Comparison of ENCODE assay signal across 1 cellular context in the genomic region with DNA sequence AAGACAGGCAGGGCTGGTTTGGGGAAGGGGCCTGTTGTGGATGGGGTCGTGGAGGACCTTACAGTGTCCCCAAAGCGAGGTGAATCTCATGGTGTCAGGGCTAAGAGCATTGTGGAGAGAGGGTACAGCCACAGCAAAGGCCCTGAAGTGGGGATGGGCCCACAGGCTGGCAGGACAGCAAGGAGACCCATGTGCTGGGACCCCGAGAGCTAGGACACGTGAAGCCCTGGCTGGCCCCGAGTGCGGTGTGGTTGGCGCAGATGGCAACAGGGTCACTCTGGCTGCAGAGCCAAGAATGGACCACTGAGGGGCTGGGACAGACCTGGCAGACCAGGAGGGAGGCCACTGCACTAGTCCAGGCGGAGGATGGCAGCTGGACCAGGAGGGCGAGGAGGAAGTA.
TF ChIP-seq lines count a peak whose summit lies in the region.

No MANE protein-coding gene starts in this region.

TF ChIP-seq in HepG2, 621 proteins besides CTCF, POLR2A, EP300 and RAD21 (continued from another document):
- TF ChIP-seq ZC3H4 (CRISPR knock-in tag; IDR thresholded peaks at IDR 0.05; ENCODE audit: borderline replicate concordance), result peak; percentile 92; the same call in 1 of the 2 replicates
- TF ChIP-seq, protein P1, sequence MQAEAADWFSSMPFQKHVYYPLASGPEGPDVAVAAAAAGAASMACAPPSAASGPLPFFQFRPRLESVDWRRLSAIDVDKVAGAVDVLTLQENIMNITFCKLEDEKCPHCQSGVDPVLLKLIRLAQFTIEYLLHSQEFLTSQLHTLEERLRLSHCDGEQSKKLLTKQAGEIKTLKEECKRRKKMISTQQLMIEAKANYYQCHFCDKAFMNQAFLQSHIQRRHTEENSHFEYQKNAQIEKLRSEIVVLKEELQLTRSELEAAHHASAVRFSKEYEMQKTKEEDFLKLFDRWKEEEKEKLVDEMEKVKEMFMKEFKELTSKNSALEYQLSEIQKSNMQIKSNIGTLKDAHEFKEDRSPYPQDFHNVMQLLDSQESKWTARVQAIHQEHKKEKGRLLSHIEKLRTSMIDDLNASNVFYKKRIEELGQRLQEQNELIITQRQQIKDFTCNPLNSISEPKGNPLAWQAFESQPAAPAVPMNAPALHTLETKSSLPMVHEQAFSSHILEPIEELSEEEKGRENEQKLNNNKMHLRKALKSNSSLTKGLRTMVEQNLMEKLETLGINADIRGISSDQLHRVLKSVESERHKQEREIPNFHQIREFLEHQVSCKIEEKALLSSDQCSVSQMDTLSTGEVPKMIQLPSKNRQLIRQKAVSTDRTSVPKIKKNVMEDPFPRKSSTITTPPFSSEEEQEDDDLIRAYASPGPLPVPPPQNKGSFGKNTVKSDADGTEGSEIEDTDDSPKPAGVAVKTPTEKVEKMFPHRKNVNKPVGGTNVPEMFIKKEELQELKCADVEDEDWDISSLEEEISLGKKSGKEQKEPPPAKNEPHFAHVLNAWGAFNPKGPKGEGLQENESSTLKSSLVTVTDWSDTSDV (CRISPR knock-in tag; IDR thresholded peaks at IDR 0.05), result 0 out of 2 replicates have a peak, but pooled peaks have one; percentile 64
- no peak for TF ChIP-seq ZNF263 (CRISPR knock-in tag; IDR thresholded peaks at IDR 0.05)
- no peak for TF ChIP-seq ZNF720 (CRISPR knock-in tag; IDR thresholded peaks at IDR 0.05)
- 0 out of 2 replicates have a peak, but pooled peaks have one; percentile 15 for TF ChIP-seq SMAD1 (CRISPR knock-in tag; IDR thresholded peaks at IDR 0.05; ENCODE audit: borderline replicate concordance, low read depth)
- no peak for TF ChIP-seq HMG20B (CRISPR knock-in tag; conservative IDR thresholded peaks at IDR 0.05)
- TF ChIP-seq, protein P2, sequence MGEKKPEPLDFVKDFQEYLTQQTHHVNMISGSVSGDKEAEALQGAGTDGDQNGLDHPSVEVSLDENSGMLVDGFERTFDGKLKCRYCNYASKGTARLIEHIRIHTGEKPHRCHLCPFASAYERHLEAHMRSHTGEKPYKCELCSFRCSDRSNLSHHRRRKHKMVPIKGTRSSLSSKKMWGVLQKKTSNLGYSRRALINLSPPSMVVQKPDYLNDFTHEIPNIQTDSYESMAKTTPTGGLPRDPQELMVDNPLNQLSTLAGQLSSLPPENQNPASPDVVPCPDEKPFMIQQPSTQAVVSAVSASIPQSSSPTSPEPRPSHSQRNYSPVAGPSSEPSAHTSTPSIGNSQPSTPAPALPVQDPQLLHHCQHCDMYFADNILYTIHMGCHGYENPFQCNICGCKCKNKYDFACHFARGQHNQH (CRISPR knock-in tag; IDR thresholded peaks at IDR 0.05), result no peak
- TF ChIP-seq ZNF367 (CRISPR knock-in tag; IDR thresholded peaks at IDR 0.05; ENCODE audit: borderline replicate concordance), result no peak
- TF ChIP-seq ZNF326 (CRISPR knock-in tag; IDR thresholded peaks at IDR 0.05; ENCODE audit: borderline replicate concordance), result 0 out of 2 replicates have a peak, but pooled peaks have one; percentile 20
- 0 out of 2 replicates have a peak, but pooled peaks have one; percentile 46 for TF ChIP-seq ZNF572 (CRISPR knock-in tag; IDR thresholded peaks at IDR 0.05)
- TF ChIP-seq KDM1A (CRISPR knock-in tag; IDR thresholded peaks at IDR 0.05), result no peak
- TF ChIP-seq DPF2 (CRISPR knock-in tag; IDR thresholded peaks at IDR 0.05; ENCODE audit: borderline replicate concordance, low read depth), result no peak
- TF ChIP-seq AKAP8 (CRISPR knock-in tag; IDR thresholded peaks at IDR 0.05), result peak; percentile 83; the same call in 1 of the 2 replicates
- TF ChIP-seq, protein P3, sequence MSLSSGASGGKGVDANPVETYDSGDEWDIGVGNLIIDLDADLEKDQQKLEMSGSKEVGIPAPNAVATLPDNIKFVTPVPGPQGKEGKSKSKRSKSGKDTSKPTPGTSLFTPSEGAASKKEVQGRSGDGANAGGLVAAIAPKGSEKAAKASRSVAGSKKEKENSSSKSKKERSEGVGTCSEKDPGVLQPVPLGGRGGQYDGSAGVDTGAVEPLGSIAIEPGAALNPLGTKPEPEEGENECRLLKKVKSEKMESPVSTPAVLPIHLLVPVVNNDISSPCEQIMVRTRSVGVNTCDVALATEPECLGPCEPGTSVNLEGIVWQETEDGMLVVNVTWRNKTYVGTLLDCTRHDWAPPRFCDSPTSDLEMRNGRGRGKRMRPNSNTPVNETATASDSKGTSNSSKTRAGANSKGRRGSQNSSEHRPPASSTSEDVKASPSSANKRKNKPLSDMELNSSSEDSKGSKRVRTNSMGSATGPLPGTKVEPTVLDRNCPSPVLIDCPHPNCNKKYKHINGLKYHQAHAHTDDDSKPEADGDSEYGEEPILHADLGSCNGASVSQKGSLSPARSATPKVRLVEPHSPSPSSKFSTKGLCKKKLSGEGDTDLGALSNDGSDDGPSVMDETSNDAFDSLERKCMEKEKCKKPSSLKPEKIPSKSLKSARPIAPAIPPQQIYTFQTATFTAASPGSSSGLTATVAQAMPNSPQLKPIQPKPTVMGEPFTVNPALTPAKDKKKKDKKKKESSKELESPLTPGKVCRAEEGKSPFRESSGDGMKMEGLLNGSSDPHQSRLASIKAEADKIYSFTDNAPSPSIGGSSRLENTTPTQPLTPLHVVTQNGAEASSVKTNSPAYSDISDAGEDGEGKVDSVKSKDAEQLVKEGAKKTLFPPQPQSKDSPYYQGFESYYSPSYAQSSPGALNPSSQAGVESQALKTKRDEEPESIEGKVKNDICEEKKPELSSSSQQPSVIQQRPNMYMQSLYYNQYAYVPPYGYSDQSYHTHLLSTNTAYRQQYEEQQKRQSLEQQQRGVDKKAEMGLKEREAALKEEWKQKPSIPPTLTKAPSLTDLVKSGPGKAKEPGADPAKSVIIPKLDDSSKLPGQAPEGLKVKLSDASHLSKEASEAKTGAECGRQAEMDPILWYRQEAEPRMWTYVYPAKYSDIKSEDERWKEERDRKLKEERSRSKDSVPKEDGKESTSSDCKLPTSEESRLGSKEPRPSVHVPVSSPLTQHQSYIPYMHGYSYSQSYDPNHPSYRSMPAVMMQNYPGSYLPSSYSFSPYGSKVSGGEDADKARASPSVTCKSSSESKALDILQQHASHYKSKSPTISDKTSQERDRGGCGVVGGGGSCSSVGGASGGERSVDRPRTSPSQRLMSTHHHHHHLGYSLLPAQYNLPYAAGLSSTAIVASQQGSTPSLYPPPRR (CRISPR knock-in tag; IDR thresholded peaks at IDR 0.05; ENCODE audit: borderline replicate concordance), result no peak
- TF ChIP-seq AGO1 (IDR thresholded peaks at IDR 0.05; ENCODE audit: low read depth, low read length, poor library complexity, severe bottlenecking), result peak; percentile 77
- TF ChIP-seq, protein P4, sequence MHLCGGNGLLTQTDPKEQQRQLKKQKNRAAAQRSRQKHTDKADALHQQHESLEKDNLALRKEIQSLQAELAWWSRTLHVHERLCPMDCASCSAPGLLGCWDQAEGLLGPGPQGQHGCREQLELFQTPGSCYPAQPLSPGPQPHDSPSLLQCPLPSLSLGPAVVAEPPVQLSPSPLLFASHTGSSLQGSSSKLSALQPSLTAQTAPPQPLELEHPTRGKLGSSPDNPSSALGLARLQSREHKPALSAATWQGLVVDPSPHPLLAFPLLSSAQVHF (CRISPR knock-in tag; IDR thresholded peaks at IDR 0.05), result no peak
- TF ChIP-seq, protein P5, sequence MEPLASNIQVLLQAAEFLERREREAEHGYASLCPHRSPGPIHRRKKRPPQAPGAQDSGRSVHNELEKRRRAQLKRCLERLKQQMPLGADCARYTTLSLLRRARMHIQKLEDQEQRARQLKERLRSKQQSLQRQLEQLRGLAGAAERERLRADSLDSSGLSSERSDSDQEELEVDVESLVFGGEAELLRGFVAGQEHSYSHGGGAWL (CRISPR knock-in tag; IDR thresholded peaks at IDR 0.05), result peak; percentile 40; the same call in 1 of the 2 replicates
- peak; percentile 25 for TF ChIP-seq RBM22 (optimal IDR thresholded peaks at IDR 0.05; ENCODE audit: low read length)
- TF ChIP-seq, protein P6, sequence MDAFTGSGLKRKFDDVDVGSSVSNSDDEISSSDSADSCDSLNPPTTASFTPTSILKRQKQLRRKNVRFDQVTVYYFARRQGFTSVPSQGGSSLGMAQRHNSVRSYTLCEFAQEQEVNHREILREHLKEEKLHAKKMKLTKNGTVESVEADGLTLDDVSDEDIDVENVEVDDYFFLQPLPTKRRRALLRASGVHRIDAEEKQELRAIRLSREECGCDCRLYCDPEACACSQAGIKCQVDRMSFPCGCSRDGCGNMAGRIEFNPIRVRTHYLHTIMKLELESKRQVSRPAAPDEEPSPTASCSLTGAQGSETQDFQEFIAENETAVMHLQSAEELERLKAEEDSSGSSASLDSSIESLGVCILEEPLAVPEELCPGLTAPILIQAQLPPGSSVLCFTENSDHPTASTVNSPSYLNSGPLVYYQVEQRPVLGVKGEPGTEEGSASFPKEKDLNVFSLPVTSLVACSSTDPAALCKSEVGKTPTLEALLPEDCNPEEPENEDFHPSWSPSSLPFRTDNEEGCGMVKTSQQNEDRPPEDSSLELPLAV (CRISPR knock-in tag; conservative IDR thresholded peaks at IDR 0.05; ENCODE audit: low read depth), result 0 out of 2 replicates have a peak, but pooled peaks have one; percentile 15
- no peak for TF ChIP-seq RELA (CRISPR knock-in tag; IDR thresholded peaks at IDR 0.05)
- no peak for TF ChIP-seq SOX6 (IDR thresholded peaks at IDR 0.05)
- no peak for TF ChIP-seq SOX6 (CRISPR knock-in tag; IDR thresholded peaks at IDR 0.05)
- TF ChIP-seq KDM4B (CRISPR knock-in tag; IDR thresholded peaks at IDR 0.05), result no peak
- TF ChIP-seq ZNF709 (CRISPR knock-in tag; IDR thresholded peaks at IDR 0.05), result no peak
- peak; percentile 80 for TF ChIP-seq RBFOX2 (IDR thresholded peaks at IDR 0.05; ENCODE audit: low read depth, low read length)
- TF ChIP-seq KLF16 (CRISPR knock-in tag; IDR thresholded peaks at IDR 0.05), result no peak
- no peak for TF ChIP-seq ZSCAN30 (CRISPR knock-in tag; IDR thresholded peaks at IDR 0.05)
- no peak for TF ChIP-seq HES4 (CRISPR knock-in tag; IDR thresholded peaks at IDR 0.05; ENCODE audit: borderline replicate concordance)
- TF ChIP-seq, protein P7, sequence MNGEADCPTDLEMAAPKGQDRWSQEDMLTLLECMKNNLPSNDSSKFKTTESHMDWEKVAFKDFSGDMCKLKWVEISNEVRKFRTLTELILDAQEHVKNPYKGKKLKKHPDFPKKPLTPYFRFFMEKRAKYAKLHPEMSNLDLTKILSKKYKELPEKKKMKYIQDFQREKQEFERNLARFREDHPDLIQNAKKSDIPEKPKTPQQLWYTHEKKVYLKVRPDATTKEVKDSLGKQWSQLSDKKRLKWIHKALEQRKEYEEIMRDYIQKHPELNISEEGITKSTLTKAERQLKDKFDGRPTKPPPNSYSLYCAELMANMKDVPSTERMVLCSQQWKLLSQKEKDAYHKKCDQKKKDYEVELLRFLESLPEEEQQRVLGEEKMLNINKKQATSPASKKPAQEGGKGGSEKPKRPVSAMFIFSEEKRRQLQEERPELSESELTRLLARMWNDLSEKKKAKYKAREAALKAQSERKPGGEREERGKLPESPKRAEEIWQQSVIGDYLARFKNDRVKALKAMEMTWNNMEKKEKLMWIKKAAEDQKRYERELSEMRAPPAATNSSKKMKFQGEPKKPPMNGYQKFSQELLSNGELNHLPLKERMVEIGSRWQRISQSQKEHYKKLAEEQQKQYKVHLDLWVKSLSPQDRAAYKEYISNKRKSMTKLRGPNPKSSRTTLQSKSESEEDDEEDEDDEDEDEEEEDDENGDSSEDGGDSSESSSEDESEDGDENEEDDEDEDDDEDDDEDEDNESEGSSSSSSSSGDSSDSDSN (CRISPR knock-in tag; IDR thresholded peaks at IDR 0.05), result no peak
- TF ChIP-seq HNF4A (CRISPR knock-in tag; IDR thresholded peaks at IDR 0.05), result no peak
- TF ChIP-seq ZBTB38 (CRISPR knock-in tag; IDR thresholded peaks at IDR 0.05), result peak; percentile 25; the same call in 1 of the 2 replicates
- peak; percentile 45; the same call in 1 of the 2 replicates for TF ChIP-seq JUND (CRISPR knock-in tag; IDR thresholded peaks at IDR 0.05)
- TF ChIP-seq ARHGAP35 (CRISPR knock-in tag; IDR thresholded peaks at IDR 0.05; ENCODE audit: borderline replicate concordance), result no peak
- TF ChIP-seq AGO2 (optimal IDR thresholded peaks at IDR 0.05; ENCODE audit: low read depth, low read length), result peak; percentile 98
- 0 out of 2 replicates have a peak, but pooled peaks have one; percentile 18 for TF ChIP-seq MTF2 (CRISPR knock-in tag; IDR thresholded peaks at IDR 0.05; ENCODE audit: borderline replicate concordance)
- TF ChIP-seq NFIC (IDR thresholded peaks at IDR 0.05; ENCODE audit: low read length), result no peak
- TF ChIP-seq SNRNP70 (IDR thresholded peaks at IDR 0.05; ENCODE audit: low read depth, low read length), result no peak
- no peak for TF ChIP-seq ZNF282 (IDR thresholded peaks at IDR 0.05; ENCODE audit: partially characterized antibody)
- no peak for TF ChIP-seq TBX2 (CRISPR knock-in tag; IDR thresholded peaks at IDR 0.05; ENCODE audit: borderline replicate concordance)
